In genomic region chr18:36595818-36596215, GRCh38 we compare ENCODE assay signal across 39 cellular contexts.
"Had no signal": no experiment of that assay in that cellular context is flagged by ENCODE, and none has a peak within 500 bp of the region (broad histone marks: within the 10 kb centered on the region; RNA-seq: fewer than 3 reads in every experiment).

No MANE protein-coding gene starts in this region.

- H3K27me3 Mint-ChIP-seq: activated naive CD4-positive, alpha-beta T cell treated with anti-CD3 and anti-CD28 coated beads, Interleukin-2, amount 10 ng/mL, durations not matched to agents 7 days and 5 days; activated naive CD8-positive, alpha-beta T cell; activated naive CD8-positive, alpha-beta T cell treated with anti-CD3 and anti-CD28 coated beads for 36 hours; activated naive CD8-positive, alpha-beta T cell treated with anti-CD3 and anti-CD28 coated beads, Interleukin-2, amount 10 ng/mL, durations not matched to agents 7 days and 5 days; activated naive CD8-positive, alpha-beta T cell treated with anti-CD3 and anti-CD28 coated beads, Interleukin-2, amount 50 U/mL, for 24 hours; activated T-cell treated with anti-CD3 and anti-CD28 coated beads, Interleukin-2, amount 50 U/mL, for 24 hours; activated T-helper 17 cell treated with anti-CD3 and anti-CD28 coated beads, Interleukin-2, amount 50 U/mL, for 72 hours; brain; central memory CD8-positive, alpha-beta T cell had no signal

- H3K27me3 ChIP-seq: adrenal gland, ascending aorta, body of pancreas, brain microvascular endothelial cell, breast epithelium, cardiac muscle cell had no signal

- H3K4me1 Mint-ChIP-seq: activated naive CD4-positive, alpha-beta T cell treated with anti-CD3 and anti-CD28 coated beads, Interleukin-2, amount 10 ng/mL, durations not matched to agents 7 days and 5 days; activated naive CD4-positive, alpha-beta T cell treated with anti-CD3 and anti-CD28 coated beads, Interleukin-2, amount 50 U/mL, for 24 hours; activated naive CD8-positive, alpha-beta T cell treated with anti-CD3 and anti-CD28 coated beads for 36 hours; activated naive CD8-positive, alpha-beta T cell treated with anti-CD3 and anti-CD28 coated beads, Interleukin-2, amount 10 ng/mL, durations not matched to agents 7 days and 5 days; activated naive CD8-positive, alpha-beta T cell treated with anti-CD3 and anti-CD28 coated beads, Interleukin-2, amount 50 U/mL, for 24 hours; activated T-helper 17 cell treated with anti-CD3 and anti-CD28 coated beads, Interleukin-2, amount 50 U/mL, for 72 hours; brain; central memory CD8-positive, alpha-beta T cell had no signal

- H3K9me3 ChIP-seq: adrenal gland, ascending aorta, body of pancreas, breast epithelium had no signal

- H3K36me3 Mint-ChIP-seq: activated naive CD4-positive, alpha-beta T cell treated with anti-CD3 and anti-CD28 coated beads, Interleukin-2, amount 10 ng/mL, durations not matched to agents 7 days and 5 days; activated naive CD4-positive, alpha-beta T cell treated with anti-CD3 and anti-CD28 coated beads, Interleukin-2, amount 50 U/mL, for 24 hours; activated naive CD4-positive, alpha-beta T cell treated with anti-CD3 and anti-CD28 coated beads, Interleukin-2, amount 50 U/mL, for 72 hours; activated naive CD8-positive, alpha-beta T cell; activated naive CD8-positive, alpha-beta T cell treated with anti-CD3 and anti-CD28 coated beads for 36 hours; activated naive CD8-positive, alpha-beta T cell treated with anti-CD3 and anti-CD28 coated beads, Interleukin-2, amount 10 ng/mL, durations not matched to agents 7 days and 5 days had no signal

- ATAC-seq: activated naive CD4-positive, alpha-beta T cell treated with anti-CD3 and anti-CD28 coated beads, Interleukin-2, amount 50 U/mL, for 72 hours; activated naive CD8-positive, alpha-beta T cell treated with anti-CD3 and anti-CD28 coated beads, Interleukin-2, amount 50 U/mL, for 24 hours; activated T-cell treated with anti-CD3 and anti-CD28 coated beads, Interleukin-2, amount 50 U/mL, for 4 hours; activated T-cell treated with anti-CD3 and anti-CD28 coated beads, Interleukin-2, amount 50 U/mL, for 72 hours; activated T-helper 17 cell treated with anti-CD3 and anti-CD28 coated beads, Interleukin-2, amount 50 U/mL, for 72 hours; body of pancreas had no signal

- DNase-seq: activated effector memory CD4-positive, alpha-beta T cell treated with anti-CD3 and anti-CD28 coated beads, Interleukin-2, amount 50 U/mL, for 16 hours; activated effector memory CD4-positive, alpha-beta T cell treated with Interleukin-2 at 50 U/mL for 16 hours; activated gamma-delta T cell; activated gamma-delta T cell treated with Interleukin-2 at 50 U/mL for 16 hours; activated naive CD4-positive, alpha-beta T cell; activated naive CD4-positive, alpha-beta T cell treated with anti-CD3 and anti-CD28 coated beads for 36 hours; activated naive CD4-positive, alpha-beta T cell treated with anti-CD3 and anti-CD28 coated beads, Interleukin-2, amount 10 ng/mL, durations not matched to agents 7 days and 5 days; activated naive CD4-positive, alpha-beta T cell treated with anti-CD3 and anti-CD28 coated beads, Interleukin-2, amount 50 U/mL, for 16 hours; activated naive CD4-positive, alpha-beta T cell treated with Interleukin-2 at 50 U/mL for 16 hours; activated naive CD8-positive, alpha-beta T cell treated with anti-CD3 and anti-CD28 coated beads for 36 hours; activated naive CD8-positive, alpha-beta T cell treated with anti-CD3 and anti-CD28 coated beads, Interleukin-2, amount 10 ng/mL, durations not matched to agents 7 days and 5 days; activated naive CD8-positive, alpha-beta T cell treated with anti-CD3 and anti-CD28 coated beads, Interleukin-2, amount 50 U/mL, for 24 hours; activated T-cell treated with anti-CD3 and anti-CD28 coated beads for 4 hours; activated T-cell treated with anti-CD3 and anti-CD28 coated beads, Interleukin-2, amount 50 U/mL, for 1 hour; activated T-cell treated with anti-CD3 and anti-CD28 coated beads, Interleukin-2, amount 50 U/mL, for 24 hours; activated T-cell treated with anti-CD3 and anti-CD28 coated beads, Interleukin-2, amount 50 U/mL, for 4 hours; activated T-cell treated with anti-CD3 and anti-CD28 coated beads, Interleukin-2, amount 50 U/mL, for 48 hours; activated T-cell treated with anti-CD3 and anti-CD28 coated beads, Interleukin-2, amount 50 U/mL, for 72 hours; adrenal gland; amniotic stem cell; amygdala; anterior cingulate cortex; aorta; body of pancreas; brain microvascular endothelial cell; caudate nucleus; central memory CD4-positive, alpha-beta T cell; cerebellar nuclear complex had no signal

- H3K4me3 Mint-ChIP-seq: activated naive CD4-positive, alpha-beta T cell treated with anti-CD3 and anti-CD28 coated beads for 36 hours; activated naive CD4-positive, alpha-beta T cell treated with anti-CD3 and anti-CD28 coated beads, Interleukin-2, amount 10 ng/mL, durations not matched to agents 7 days and 5 days; activated naive CD4-positive, alpha-beta T cell treated with anti-CD3 and anti-CD28 coated beads, Interleukin-2, amount 50 U/mL, for 24 hours; activated naive CD8-positive, alpha-beta T cell; activated naive CD8-positive, alpha-beta T cell treated with anti-CD3 and anti-CD28 coated beads for 36 hours; activated naive CD8-positive, alpha-beta T cell treated with anti-CD3 and anti-CD28 coated beads, Interleukin-2, amount 10 ng/mL, durations not matched to agents 7 days and 5 days; activated naive CD8-positive, alpha-beta T cell treated with anti-CD3 and anti-CD28 coated beads, Interleukin-2, amount 50 U/mL, for 24 hours; activated T-cell treated with anti-CD3 and anti-CD28 coated beads, Interleukin-2, amount 50 U/mL, for 24 hours; activated T-cell treated with anti-CD3 and anti-CD28 coated beads, Interleukin-2, amount 50 U/mL, for 4 hours; activated T-cell treated with anti-CD3 and anti-CD28 coated beads, Interleukin-2, amount 50 U/mL, for 72 hours; activated T-helper 1 cell treated with anti-CD3 and anti-CD28 coated beads, Interleukin-12 subunit alpha, Interleukin-12 subunit beta, Interleukin-2, Interleukin-4 antibody, amounts not matched to agents 30 ng/mL and 10 ng/mL and 1 ng/mL, durations not matched to agents 14 hours and 24 hours and 36 hours; activated T-helper 17 cell treated with anti-CD3 and anti-CD28 coated beads, Interleukin-2, amount 50 U/mL, for 72 hours; brain; central memory CD8-positive, alpha-beta T cell had no signal

- H3K36me3 ChIP-seq: adrenal gland, ascending aorta, brain microvascular endothelial cell, breast epithelium had no signal

- H3K27ac ChIP-seq: adrenal gland, ascending aorta, body of pancreas, brain microvascular endothelial cell, breast epithelium had no signal

- H3K27ac Mint-ChIP-seq: activated naive CD4-positive, alpha-beta T cell treated with anti-CD3 and anti-CD28 coated beads for 36 hours; activated naive CD4-positive, alpha-beta T cell treated with anti-CD3 and anti-CD28 coated beads, Interleukin-2, amount 50 U/mL, for 24 hours; activated naive CD8-positive, alpha-beta T cell; activated naive CD8-positive, alpha-beta T cell treated with anti-CD3 and anti-CD28 coated beads for 36 hours; activated naive CD8-positive, alpha-beta T cell treated with anti-CD3 and anti-CD28 coated beads, Interleukin-2, amount 10 ng/mL, durations not matched to agents 7 days and 5 days; activated naive CD8-positive, alpha-beta T cell treated with anti-CD3 and anti-CD28 coated beads, Interleukin-2, amount 50 U/mL, for 24 hours; activated T-cell treated with anti-CD3 and anti-CD28 coated beads, Interleukin-2, amount 50 U/mL, for 24 hours; activated T-cell treated with anti-CD3 and anti-CD28 coated beads, Interleukin-2, amount 50 U/mL, for 72 hours; activated T-helper 1 cell treated with anti-CD3 and anti-CD28 coated beads, Interleukin-12 subunit alpha, Interleukin-12 subunit beta, Interleukin-2, Interleukin-4 antibody, amounts not matched to agents 30 ng/mL and 10 ng/mL and 1 ng/mL, durations not matched to agents 14 hours and 24 hours and 36 hours; activated T-helper 17 cell treated with anti-CD3 and anti-CD28 coated beads, Interleukin-2, amount 50 U/mL, for 72 hours; activated T-helper 2 cell treated with anti-CD3 and anti-CD28 coated beads, Interferon-gamma antibody, Interleukin-2, Interleukin-4, amounts not matched to agents 10 μg/mL and 5 μg/mL and 100 μg/mL, durations not matched to agents 14 hours and 24 hours and 36 hours had no signal

- H3K4me3 ChIP-seq: adrenal gland, ascending aorta, body of pancreas, breast epithelium, cardiac muscle cell had no signal

- H3K9me3 Mint-ChIP-seq: activated naive CD4-positive, alpha-beta T cell treated with anti-CD3 and anti-CD28 coated beads for 36 hours; activated naive CD4-positive, alpha-beta T cell treated with anti-CD3 and anti-CD28 coated beads, Interleukin-2, amount 10 ng/mL, durations not matched to agents 7 days and 5 days; activated naive CD4-positive, alpha-beta T cell treated with anti-CD3 and anti-CD28 coated beads, Interleukin-2, amount 50 U/mL, for 24 hours; activated naive CD4-positive, alpha-beta T cell treated with anti-CD3 and anti-CD28 coated beads, Interleukin-2, amount 50 U/mL, for 72 hours; activated naive CD8-positive, alpha-beta T cell treated with anti-CD3 and anti-CD28 coated beads for 36 hours; activated naive CD8-positive, alpha-beta T cell treated with anti-CD3 and anti-CD28 coated beads, Interleukin-2, amount 10 ng/mL, durations not matched to agents 7 days and 5 days; activated naive CD8-positive, alpha-beta T cell treated with anti-CD3 and anti-CD28 coated beads, Interleukin-2, amount 50 U/mL, for 24 hours; activated T-cell treated with anti-CD3 and anti-CD28 coated beads, Interleukin-2, amount 50 U/mL, for 24 hours; activated T-cell treated with anti-CD3 and anti-CD28 coated beads, Interleukin-2, amount 50 U/mL, for 4 hours; activated T-cell treated with anti-CD3 and anti-CD28 coated beads, Interleukin-2, amount 50 U/mL, for 72 hours; activated T-helper 1 cell treated with anti-CD3 and anti-CD28 coated beads, Interleukin-12 subunit alpha, Interleukin-12 subunit beta, Interleukin-2, Interleukin-4 antibody, amounts not matched to agents 30 ng/mL and 10 ng/mL and 1 ng/mL, durations not matched to agents 14 hours and 24 hours and 36 hours; activated T-helper 17 cell treated with anti-CD3 and anti-CD28 coated beads, Interleukin-2, amount 50 U/mL, for 72 hours; activated T-helper 2 cell treated with anti-CD3 and anti-CD28 coated beads, Interferon-gamma antibody, Interleukin-2, Interleukin-4, amounts not matched to agents 10 μg/mL and 5 μg/mL and 100 μg/mL, durations not matched to agents 14 hours and 24 hours and 36 hours; brain; central memory CD8-positive, alpha-beta T cell had no signal

- H3K4me1 ChIP-seq: adrenal gland, body of pancreas, breast epithelium had no signal
